ENCODE assay signal across 10 cellular contexts in genomic region chr12:81077329-81077685, GRCh38. TPM values are rescaled to one million over a fixed set of nuclear protein-coding genes. Genes with fewer than 3 reads are reported as not detected.
A peak's percentile ranks its signal among the peaks of the same experiment; 100 is the strongest.
DNase-seq lines count a peak whose midpoint lies in the region; ATAC-seq and TF ChIP-seq lines count a peak whose summit lies in the region.
"Had no signal": no experiment of that assay in that cellular context is flagged by ENCODE, and none has a peak within 500 bp of the region (broad histone marks: within the 10 kb centered on the region; RNA-seq: fewer than 3 reads in every experiment).

No MANE protein-coding gene starts in this region.

- H3K9me3 ChIP-seq in left ventricle myocardium inferior (replicated peaks) (no peaks in the 10 kb centered on the region), ovary (no peaks in the 10 kb centered on the region)

- no peak overlapping the region for H3K27ac Mint-ChIP-seq in activated naive CD4-positive, alpha-beta T cell treated with anti-CD3 and anti-CD28 coated beads for 36 hours
- H3K27ac Mint-ChIP-seq in natural killer cell treated with Interleukin-12 subunit alpha and Interleukin-12 subunit beta and Interleukin-15 and Interleukin-18, amount 100 ng/mL, for 72 hours = no peak overlapping the region

- TF ChIP-seq POLR2A in ovary (IDR thresholded peaks at IDR 0.05) = no peak

- DNase-seq in BJ (ENCODE audit: low read depth) (no peak), left ventricle myocardium inferior (peak; percentile 41), ovary (peak; percentile 44 to 56 (median 53)), D341Med (ENCODE audit: low spot score) (no peak)
- no peak for DNase-seq in activated naive CD4-positive, alpha-beta T cell treated with anti-CD3 and anti-CD28 coated beads for 36 hours
- DNase-seq in natural killer cell treated with Interleukin-12 subunit alpha and Interleukin-12 subunit beta and Interleukin-15 and Interleukin-18, amount 100 ng/mL, for 72 hours (ENCODE audit: low spot score) = no peak
- DNase-seq: Calu3 had no signal

- no peaks in the 10 kb centered on the region for H3K27me3 ChIP-seq in BJ (ENCODE audit: control insufficient read depth, insufficient read depth, low read length)
- H3K27me3 ChIP-seq in left ventricle myocardium inferior (ENCODE audit: low read depth) = no peaks in the 10 kb centered on the region
- H3K27me3 ChIP-seq in ovary = no peaks in the 10 kb centered on the region

- 5 to 12% (median 6%) methylated on average over 6 of the region's 6 CpGs for WGBS in ovary, 3 donors

- no peaks in the 10 kb centered on the region for H3K4me1 Mint-ChIP-seq in activated naive CD4-positive, alpha-beta T cell treated with anti-CD3 and anti-CD28 coated beads for 36 hours (ENCODE audit: low read depth)
- no peaks in the 10 kb centered on the region for H3K4me1 Mint-ChIP-seq in natural killer cell treated with Interleukin-12 subunit alpha and Interleukin-12 subunit beta and Interleukin-15 and Interleukin-18, amount 100 ng/mL, for 72 hours (ENCODE audit: low read depth in 2 of 2)

- H3K4me1 ChIP-seq in left ventricle myocardium inferior (peaks cover 43% of the 10 kb centered on the region), ovary (ENCODE audit: insufficient read depth) (peaks cover 14% of the 10 kb centered on the region)

- POLR2A ChIA-PET in BJ (lab: Charles Lee) = no interaction called here

- H3K4me3 ChIP-seq in BJ (ENCODE audit: low read depth, low read length) = 0 out of 2 replicates have a peak overlapping the region, but pooled peaks have one; percentile 56
- peak overlapping the region; percentile 51 for H3K4me3 ChIP-seq in WI38 (ENCODE audit: low read depth, low read length)
- peak overlapping the region; percentile 83 for H3K4me3 ChIP-seq in left ventricle myocardium inferior
- H3K4me3 ChIP-seq in ovary = peak overlapping the region; percentile 87

- H3K27ac ChIP-seq in left ventricle myocardium inferior (replicated peaks) (peak overlapping the region; percentile 94), ovary (peak overlapping the region; percentile 87 to 89)

- peaks cover 4% of the 10 kb centered on the region for H3K9me3 Mint-ChIP-seq in activated naive CD4-positive, alpha-beta T cell treated with anti-CD3 and anti-CD28 coated beads for 36 hours
- peaks cover 8% of the 10 kb centered on the region for H3K9me3 Mint-ChIP-seq in natural killer cell treated with Interleukin-12 subunit alpha and Interleukin-12 subunit beta and Interleukin-15 and Interleukin-18, amount 100 ng/mL, for 72 hours

- CTCF ChIA-PET in BJ (lab: Yijun Ruan, JAX) = interaction anchor here (1.5 kb wide), 1 partner anchor 52 kb away, joined by 3 read pairs; no protein-coding TSS in a partner anchor
- CTCF ChIA-PET in activated naive CD4-positive, alpha-beta T cell treated with anti-CD3 and anti-CD28 coated beads for 36 hours (lab: Charles Lee) = no interaction called here

- H3K36me3 Mint-ChIP-seq in activated naive CD4-positive, alpha-beta T cell treated with anti-CD3 and anti-CD28 coated beads for 36 hours (ENCODE audit: low read depth) = no peaks in the 10 kb centered on the region
- H3K36me3 Mint-ChIP-seq in natural killer cell treated with Interleukin-12 subunit alpha and Interleukin-12 subunit beta and Interleukin-15 and Interleukin-18, amount 100 ng/mL, for 72 hours = peaks cover 5% of the 10 kb centered on the region

- no peak overlapping the region for H3K4me3 Mint-ChIP-seq in activated naive CD4-positive, alpha-beta T cell treated with anti-CD3 and anti-CD28 coated beads for 36 hours
- no peak overlapping the region for H3K4me3 Mint-ChIP-seq in natural killer cell treated with Interleukin-12 subunit alpha and Interleukin-12 subunit beta and Interleukin-15 and Interleukin-18, amount 100 ng/mL, for 72 hours

- no peak for TF ChIP-seq EP300 in ovary (IDR thresholded peaks at IDR 0.05)

- H3K27me3 Mint-ChIP-seq in activated naive CD4-positive, alpha-beta T cell treated with anti-CD3 and anti-CD28 coated beads for 36 hours (ENCODE audit: low read depth) = peaks cover 23% of the 10 kb centered on the region
- peaks cover 5 to 9% of the 10 kb centered on the region in 2 donors for H3K27me3 Mint-ChIP-seq in natural killer cell treated with Interleukin-12 subunit alpha and Interleukin-12 subunit beta and Interleukin-15 and Interleukin-18, amount 100 ng/mL, for 72 hours

- ATAC-seq in HG03571 (IDR thresholded peaks at IDR 0.05; ENCODE audit: unreplicated experiment) = no peak
- ATAC-seq in natural killer cell treated with Interleukin-12 subunit alpha and Interleukin-12 subunit beta and Interleukin-15 and Interleukin-18, amount 100 ng/mL, for 72 hours = no peak
- ATAC-seq: HCT116 had no signal

- TF ChIP-seq CTCF in BJ (IDR thresholded peaks at IDR 0.05; ENCODE audit: insufficient read depth, low read depth, low read length) = no peak
- no peak for TF ChIP-seq CTCF in WI38 (IDR thresholded peaks at IDR 0.05; ENCODE audit: low read depth, low read length)
- no peak for TF ChIP-seq CTCF in left ventricle myocardium inferior (IDR thresholded peaks at IDR 0.05; ENCODE audit: borderline replicate concordance)
- TF ChIP-seq CTCF in ovary (IDR thresholded peaks at IDR 0.05) = no peak

- intact Hi-C loops in left ventricle myocardium inferior (cut with micrococcal nuclease) = no loop called here
- intact Hi-C loops in ovary (cut with DNase I) = loop anchor here in 1 of 4 donors (10.0 kb wide), 2 partner anchors 137 to 143 kb away; partner anchors contain the start of gene LIN7A
- intact Hi-C loops in activated naive CD4-positive, alpha-beta T cell treated with anti-CD3 and anti-CD28 coated beads for 36 hours (cut with micrococcal nuclease) = no loop called here

- H3K36me3 ChIP-seq in BJ (ENCODE audit: control insufficient read depth, insufficient read depth, low read length) (no peaks in the 10 kb centered on the region), left ventricle myocardium inferior (no peaks in the 10 kb centered on the region), ovary (no peaks in the 10 kb centered on the region)

RNA-seq across cellular contexts. Expression of gene ACSS3, which starts 0.6 kb away (rescaled TPM):
- polyA plus RNA-seq in BJ (2011; rRNA removed) (6.2 and 10.2 TPM in 2 replicates), ovary (10 to 100 TPM; 15.8 to 30.7 TPM)
- polyA minus RNA-seq in BJ (2011; rRNA and poly(A)+ RNA removed) = 7.0 and 10.0 TPM in 2 replicates
- total RNA-seq in left ventricle myocardium inferior (24.5 TPM), ovary (10 to 100 TPM; 29.9 to 67.0 (median 43.7) TPM)
- not detected for total RNA-seq in activated naive CD4-positive, alpha-beta T cell treated with anti-CD3 and anti-CD28 coated beads for 36 hours
- total RNA-seq in natural killer cell treated with Interleukin-12 subunit alpha and Interleukin-12 subunit beta and Interleukin-15 and Interleukin-18, amount 100 ng/mL, for 72 hours = not detected

Comparison
In these comparisons a context has a peak if more than half of its experiments do, and no peak if none do; other contexts are left out.
1. DNase-seq: peak in left ventricle myocardium inferior (single experiment) and ovary (5 of 5); none in BJ (single experiment), D341Med (single experiment), activated naive CD4-positive, alpha-beta T cell treated with anti-CD3 and anti-CD28 coated beads for 36 hours (single experiment) and natural killer cell treated with Interleukin-12 subunit alpha and Interleukin-12 subunit beta and Interleukin-15 and Interleukin-18, amount 100 ng/mL, for 72 hours (single experiment).
2. RNA of gene ACSS3, which starts 0.6 kb away (total RNA-seq): 29.9 to 67.0 TPM in ovary and 24.5 TPM in left ventricle myocardium inferior (single experiment); not detected in activated naive CD4-positive, alpha-beta T cell treated with anti-CD3 and anti-CD28 coated beads for 36 hours and not detected in natural killer cell treated with Interleukin-12 subunit alpha and Interleukin-12 subunit beta and Interleukin-15 and Interleukin-18, amount 100 ng/mL, for 72 hours; every median in the first group is over 10 times any median in the second.
3. Peak in every context shown above with its lines, with median percentiles within 50 percentile points of each other: H3K4me3 ChIP-seq.